Comparison of ENCODE assay signal across 22 cellular contexts in genomic region chr4:180116840-180117239, GRCh38.
"Had no signal": no experiment of that assay in that cellular context is flagged by ENCODE, and none has a peak within 500 bp of the region (broad histone marks: within the 10 kb centered on the region; RNA-seq: fewer than 3 reads in every experiment).

No MANE protein-coding gene starts in this region.

- H3K4me1 ChIP-seq: Peyer's patch, SJCRH30 had no signal

- H3K27ac ChIP-seq: PC-9, Peyer's patch, SJCRH30 had no signal

- H3K4me3 ChIP-seq: MG63, PC-9, Peyer's patch, SJCRH30 had no signal

- DNase-seq: Karpas-422, KBM-7, MG63, NCI-H1092, NCI-H1105 treated with DMSO at 0.1 percent for 48 hours, NCI-H1417 treated with DMSO at 0.1 percent for 48 hours, NCI-H146, NCI-H1694 treated with DMSO at 0.1 percent for 48 hours, NCI-H1930, NCI-H2081, NCI-H2107, NCI-H345, NCI-H446 treated with DMSO at 0.1 percent for 48 hours, NCI-H510A treated with DMSO at 0.1 percent for 48 hours, NCI-H526, NCI-H748 treated with DMSO at 0.1 percent for 48 hours, PC-9, Peyer's patch, SHP77 treated with DMSO at 0.1 percent for 48 hours, SJCRH30 had no signal

- H3K9me3 ChIP-seq: MG63, Peyer's patch, SJCRH30 had no signal

- H2AFZ ChIP-seq: PC-9 had no signal

- H3K4me2 ChIP-seq: PC-9 had no signal

- ATAC-seq: Right ventricle myocardium inferior, SK-N-SH treated with all-trans-retinoic acid at 6 μM for 48 hours had no signal

- H3K36me3 ChIP-seq: MG63, Peyer's patch, SJCRH30 had no signal

- H3K27me3 ChIP-seq: MG63, Peyer's patch, SJCRH30 had no signal
